ENCODE assay signal across 1 cellular context in genomic region chr10:24706479-24707118, GRCh38.
TF ChIP-seq lines count a peak whose summit lies in the region.

No MANE protein-coding gene starts in this region.

TF ChIP-seq in IMR-90, 13 proteins besides CTCF, POLR2A, EP300 and RAD21 (continued from another document):
- TF ChIP-seq ELK1 (IDR thresholded peaks at IDR 0.05; ENCODE audit: borderline replicate concordance, low read depth, low read length) (no peak), RFX5 (IDR thresholded peaks at IDR 0.05; ENCODE audit: low read depth, low read length) (no peak), MAFK (IDR thresholded peaks at IDR 0.05; ENCODE audit: low read depth, low read length) (peak; percentile 77), NFE2L2 (IDR thresholded peaks at IDR 0.05; ENCODE audit: low read depth, low read length) (peak; percentile 44; the same call in 1 of the 2 replicates), RCOR1 (IDR thresholded peaks at IDR 0.05; ENCODE audit: insufficient replicate concordance, low read length) (no peak), MAZ (IDR thresholded peaks at IDR 0.05; ENCODE audit: borderline replicate concordance, low read depth, low read length) (no peak), CHD1 (IDR thresholded peaks at IDR 0.05; ENCODE audit: low read depth, low read length) (no peak)
TF ChIP-seq in IMR-90: peak in this region for 6.
